In genomic region chr9:3775968-3776367, GRCh38 we compare ENCODE assay signal across 25 cellular contexts.
"Had no signal": no experiment of that assay in that cellular context is flagged by ENCODE, and none has a peak within 500 bp of the region (broad histone marks: within the 10 kb centered on the region; RNA-seq: fewer than 3 reads in every experiment).

No MANE protein-coding gene starts in this region.

- H3K9me3 Mint-ChIP-seq: activated B cell treated with CpG ODN at 0.5 μM for 24 hours; activated naive CD8-positive, alpha-beta T cell treated with anti-CD3 and anti-CD28 coated beads for 36 hours; dendritic cell treated with granulocyte-macrophage colony-stimulating factor and Interleukin-4, amounts not matched to agents 40 ng/mL and 50 ng/mL, for 4 days; nephron; stimulated activated effector memory CD8-positive, alpha-beta T cell treated with anti-CD3 and anti-CD28 coated beads, Interleukin-12 subunit alpha, Interleukin-12 subunit beta, amount 100 ng/mL, for 72 hours; stimulated activated naive CD8-positive, alpha-beta T cell treated with anti-CD3 and anti-CD28 coated beads, Interleukin-15, amount 100 ng/mL, for 72 hours; T-helper 1 cell treated with Interleukin-12 subunit alpha and Interleukin-12 subunit beta and Interleukin-4 antibody, amounts not matched to agents 30 μg/mL and 1 μg/mL, for 36 hours had no signal

- H3K4me1 Mint-ChIP-seq: activated B cell treated with CpG ODN at 0.5 μM for 24 hours; activated CD4-positive, alpha-beta T cell treated with anti-CD3 and anti-CD28 coated beads for 36 hours; activated naive CD8-positive, alpha-beta T cell treated with anti-CD3 and anti-CD28 coated beads for 36 hours; nephron; stimulated activated effector memory CD8-positive, alpha-beta T cell treated with anti-CD3 and anti-CD28 coated beads, Interleukin-12 subunit alpha, Interleukin-12 subunit beta, amount 100 ng/mL, for 72 hours; stimulated activated naive CD8-positive, alpha-beta T cell treated with anti-CD3 and anti-CD28 coated beads, Interleukin-15, amount 100 ng/mL, for 72 hours had no signal

- H3K27me3 ChIP-seq: gastroesophageal sphincter, heart left ventricle, pancreas, right atrium auricular region, tibial artery had no signal

- H3K4me3 ChIP-seq: gastroesophageal sphincter, heart left ventricle, pancreas, psoas muscle, right atrium auricular region, tibial artery had no signal

- DNase-seq: activated B cell treated with CpG ODN at 0.5 μM for 24 hours; activated CD4-positive, alpha-beta T cell treated with anti-CD3 and anti-CD28 coated beads for 36 hours; activated CD4-positive, alpha-beta T cell treated with anti-CD3 and anti-CD28 coated beads, Interleukin-2, amount 50 U/mL, for 4 hours; activated CD8-positive, alpha-beta memory T cell treated with anti-CD3 and anti-CD28 coated beads for 24 hours; activated CD8-positive, alpha-beta memory T cell treated with anti-CD3 and anti-CD28 coated beads, Interleukin-2, amount 50 U/mL, for 4 hours; activated naive CD4-positive, alpha-beta T cell treated with Interleukin-2 at 50 U/mL for 16 hours; activated naive CD8-positive, alpha-beta T cell treated with anti-CD3 and anti-CD28 coated beads for 36 hours; activated T-cell treated with anti-CD3 and anti-CD28 coated beads, Interleukin-2, amount 50 U/mL, for 48 hours; amniotic stem cell; effector CD4-positive, alpha-beta T cell; heart left ventricle; pancreas; psoas muscle; stimulated activated CD4-positive, alpha-beta T cell treated with anti-CD3 and anti-CD28 coated beads, Interleukin-1b, Interleukin-23, amount 100 ng/mL, for 48 hours; stimulated activated naive CD8-positive, alpha-beta T cell treated with anti-CD3 and anti-CD28 coated beads, Interleukin-15, amount 100 ng/mL, for 72 hours; tibial artery had no signal

- H3K4me1 ChIP-seq: gastroesophageal sphincter, heart left ventricle, pancreas, psoas muscle, right atrium auricular region, tibial artery had no signal

- H3K9me3 ChIP-seq: gastroesophageal sphincter, heart left ventricle, pancreas, psoas muscle, right atrium auricular region, tibial artery had no signal

- FAIRE-seq: bronchial epithelial cell, endometrium, islet of Langerhans, pancreas had no signal

- H3K36me3 Mint-ChIP-seq: activated naive CD8-positive, alpha-beta T cell treated with anti-CD3 and anti-CD28 coated beads for 36 hours; stimulated activated effector memory CD8-positive, alpha-beta T cell treated with anti-CD3 and anti-CD28 coated beads, Interleukin-12 subunit alpha, Interleukin-12 subunit beta, amount 100 ng/mL, for 72 hours had no signal

- ATAC-seq: activated CD4-positive, alpha-beta T cell treated with anti-CD3 and anti-CD28 coated beads for 36 hours; gastroesophageal sphincter; heart left ventricle; pancreas; psoas muscle; stimulated activated effector memory CD8-positive, alpha-beta T cell treated with anti-CD3 and anti-CD28 coated beads, Interleukin-12 subunit alpha, Interleukin-12 subunit beta, amount 100 ng/mL, for 72 hours; stimulated activated naive CD8-positive, alpha-beta T cell treated with anti-CD3 and anti-CD28 coated beads, Interleukin-15, amount 100 ng/mL, for 72 hours had no signal

- H3K27ac Mint-ChIP-seq: activated B cell treated with CpG ODN at 0.5 μM for 24 hours; activated CD4-positive, alpha-beta T cell treated with anti-CD3 and anti-CD28 coated beads for 36 hours; activated naive CD8-positive, alpha-beta T cell treated with anti-CD3 and anti-CD28 coated beads for 36 hours; dendritic cell treated with granulocyte-macrophage colony-stimulating factor and Interleukin-4, amounts not matched to agents 40 ng/mL and 50 ng/mL, for 4 days; nephron; stimulated activated effector memory CD8-positive, alpha-beta T cell treated with anti-CD3 and anti-CD28 coated beads, Interleukin-12 subunit alpha, Interleukin-12 subunit beta, amount 100 ng/mL, for 72 hours; stimulated activated naive CD8-positive, alpha-beta T cell treated with anti-CD3 and anti-CD28 coated beads, Interleukin-15, amount 100 ng/mL, for 72 hours; T-helper 1 cell treated with Interleukin-12 subunit alpha and Interleukin-12 subunit beta and Interleukin-4 antibody, amounts not matched to agents 30 μg/mL and 1 μg/mL, for 36 hours had no signal

- H3K4me3 Mint-ChIP-seq: activated B cell treated with CpG ODN at 0.5 μM for 24 hours; activated CD4-positive, alpha-beta T cell treated with anti-CD3 and anti-CD28 coated beads for 36 hours; activated naive CD8-positive, alpha-beta T cell treated with anti-CD3 and anti-CD28 coated beads for 36 hours; dendritic cell treated with granulocyte-macrophage colony-stimulating factor and Interleukin-4, amounts not matched to agents 40 ng/mL and 50 ng/mL, for 4 days; nephron; stimulated activated effector memory CD8-positive, alpha-beta T cell treated with anti-CD3 and anti-CD28 coated beads, Interleukin-12 subunit alpha, Interleukin-12 subunit beta, amount 100 ng/mL, for 72 hours; stimulated activated naive CD8-positive, alpha-beta T cell treated with anti-CD3 and anti-CD28 coated beads, Interleukin-15, amount 100 ng/mL, for 72 hours; T-helper 1 cell treated with Interleukin-12 subunit alpha and Interleukin-12 subunit beta and Interleukin-4 antibody, amounts not matched to agents 30 μg/mL and 1 μg/mL, for 36 hours had no signal

- H3K27ac ChIP-seq: gastroesophageal sphincter, heart left ventricle, pancreas, psoas muscle, right atrium auricular region, tibial artery had no signal

- H3K27me3 Mint-ChIP-seq: dendritic cell treated with granulocyte-macrophage colony-stimulating factor and Interleukin-4, amounts not matched to agents 40 ng/mL and 50 ng/mL, for 4 days had no signal

- H3K36me3 ChIP-seq: gastroesophageal sphincter, heart left ventricle, pancreas, right atrium auricular region, tibial artery had no signal
